Comparison of ENCODE assay signal across 1 cellular context in genomic region chr2:238235331-238235732, GRCh38.
TF ChIP-seq lines count a peak whose summit lies in the region.

No MANE protein-coding gene starts in this region.

TF ChIP-seq in K562, 482 proteins besides CTCF, POLR2A, EP300 and RAD21 (continued from another document):
- peak; percentile 59 for TF ChIP-seq ATF3 (IDR thresholded peaks at IDR 0.05)
- TF ChIP-seq ATF3 (CRISPR knock-in tag; conservative IDR thresholded peaks at IDR 0.05): no peak
- TF ChIP-seq MNT (conservative IDR thresholded peaks at IDR 0.05): no peak
- no peak for TF ChIP-seq PHB (CRISPR knock-in tag; IDR thresholded peaks at IDR 0.05)
